In genomic region chr11:18791175-18792065, GRCh38 we compare ENCODE assay signal across 9 cellular contexts. TPM values are rescaled to one million over a fixed set of nuclear protein-coding genes. Genes with fewer than 3 reads are reported as not detected.
DNase-seq lines count a peak whose midpoint lies in the region; ATAC-seq and TF ChIP-seq lines count a peak whose summit lies in the region.
"Had no signal": no experiment of that assay in that cellular context is flagged by ENCODE, and none has a peak within 500 bp of the region (broad histone marks: within the 10 kb centered on the region; RNA-seq: fewer than 3 reads in every experiment).

Gene PTPN5, minus strand, starts transcription at chr11:18791798. Its CDS starts 19,840 bp downstream, at chr11:18771958.

- H3K4me1 ChIP-seq in PC-3 (ENCODE audit: insufficient read depth, low read length) (no peaks in the 10 kb centered on the region), parathyroid adenoma (no peaks in the 10 kb centered on the region)
- H3K4me1 ChIP-seq in CD4-positive, alpha-beta memory T cell (ENCODE audit: insufficient read depth, low read length) = no peaks in the 10 kb centered on the region

- no peak within 1 kb of the TSS for H3K9ac ChIP-seq in PC-3 (ENCODE audit: low read length)
- no peak within 1 kb of the TSS for H3K9ac ChIP-seq in parathyroid adenoma

- no peaks in the 10 kb centered on the region for H4K20me1 ChIP-seq in PC-3 (ENCODE audit: low read length)

- H3K27ac ChIP-seq in PC-3 (ENCODE audit: low read length) = no peak within 1 kb of the TSS
- H3K27ac ChIP-seq in parathyroid adenoma = no peak within 1 kb of the TSS
- no peak within 1 kb of the TSS for H3K27ac ChIP-seq in CD4-positive, alpha-beta memory T cell (ENCODE audit: low read depth, low read length)

- ATAC-seq in PC-3 (peak; percentile 18; the same call in 1 of the 2 replicates), GM19023 (IDR thresholded peaks at IDR 0.05; ENCODE audit: unreplicated experiment) (no peak)

- no peaks in the 10 kb centered on the region for H3K79me2 ChIP-seq in PC-3 (ENCODE audit: low read length)
- H3K79me2 ChIP-seq in parathyroid adenoma = no peaks in the 10 kb centered on the region

- H3K27me3 ChIP-seq in PC-3 (ENCODE audit: low read length) = peaks cover 44% of the 10 kb centered on the region
- no peaks in the 10 kb centered on the region for H3K27me3 ChIP-seq in parathyroid adenoma (ENCODE audit: control insufficient read depth, insufficient read depth, low read length)
- H3K27me3 ChIP-seq in CD4-positive, alpha-beta memory T cell (ENCODE audit: insufficient read depth, low read length) = peaks cover 19% of the 10 kb centered on the region

- TF ChIP-seq CTCF in PC-3 (conservative IDR thresholded peaks at IDR 0.05; ENCODE audit: low read depth, low read length) = no peak
- no peak for TF ChIP-seq CTCF in fibroblast of the aortic adventitia (IDR thresholded peaks at IDR 0.05; ENCODE audit: insufficient read depth, low read length)
- no peak for TF ChIP-seq CTCF in parathyroid adenoma (IDR thresholded peaks at IDR 0.05)

- peak within 1 kb of the TSS; percentile 56 for H3K4me3 ChIP-seq in PC-3 (ENCODE audit: low read length)
- H3K4me3 ChIP-seq in fibroblast of the aortic adventitia (ENCODE audit: low read depth, low read length) = peak within 1 kb of the TSS; percentile 25
- H3K4me3 ChIP-seq in parathyroid adenoma (ENCODE audit: low read depth, low read length) = no peak within 1 kb of the TSS
- H3K4me3 ChIP-seq in CD4-positive, alpha-beta memory T cell (ENCODE audit: low read length in 2 of 2) = no peak within 1 kb of the TSS

- peaks cover 0 to 2% (median 0%) of the 10 kb centered on the region in 8 donors for H3K9me3 Mint-ChIP-seq in CD4-positive, alpha-beta memory T cell
- H3K9me3 Mint-ChIP-seq: HFFc6 had no signal

- H3K36me3 ChIP-seq in PC-3 (ENCODE audit: low read depth, low read length) (no peaks in the 10 kb centered on the region), parathyroid adenoma (ENCODE audit: control insufficient read depth, insufficient read depth, low read length) (no peaks in the 10 kb centered on the region)
- H3K36me3 ChIP-seq in CD4-positive, alpha-beta memory T cell (ENCODE audit: insufficient read depth, low read length) = no peaks in the 10 kb centered on the region

- H3K36me3 Mint-ChIP-seq in CD4-positive, alpha-beta memory T cell = no peaks in the 10 kb centered on the region

- no peak within 1 kb of the TSS for H2AFZ ChIP-seq in PC-3 (ENCODE audit: low read length)
- H2AFZ ChIP-seq in parathyroid adenoma = no peak within 1 kb of the TSS

- H3K27me3 Mint-ChIP-seq in CD4-positive, alpha-beta memory T cell = peaks cover 34 to 48% of the 10 kb centered on the region in 2 donors

- H3K27ac Mint-ChIP-seq in CD4-positive, alpha-beta memory T cell = no peak within 1 kb of the TSS
- H3K27ac Mint-ChIP-seq: HFFc6 had no signal

- H3K4me2 ChIP-seq in PC-3 (ENCODE audit: low read length) (peak within 1 kb of the TSS; percentile 72), parathyroid adenoma (ENCODE audit: low read length) (peak within 1 kb of the TSS; percentile 26)

- H3F3A ChIP-seq in PC-3 (ENCODE audit: low read length, unreplicated experiment) = no peaks in the 10 kb centered on the region

- no peaks in the 10 kb centered on the region for H3K9me2 ChIP-seq in PC-3 (replicated peaks; ENCODE audit: low read length)

- no TSS peak for BruUV-seq in PC-3 (replicated peaks; lab: Mats Ljungman, UMichigan)

- DNase-seq in D341Med (ENCODE audit: low spot score) (peak; percentile 62), PC-3 (no peak), fibroblast of the aortic adventitia (ENCODE audit: low read depth) (no peak), NCI-H1694 treated with DMSO at 0.1 percent for 48 hours (lab: John Stamatoyannopoulos, UW) (no peak)
- no peak for DNase-seq in CD4-positive, alpha-beta memory T cell
- no peak for DNase-seq in activated CD4-positive, alpha-beta T cell treated with anti-CD3 and anti-CD28 coated beads, Interleukin-2, amount 50 U/mL, for 48 hours
- DNase-seq: HFFc6 had no signal

- intact Hi-C loops in PC-3 (cut with micrococcal nuclease) = no loop called here
- intact Hi-C loops in CD4-positive, alpha-beta memory T cell (cut with micrococcal nuclease) = no loop called here

- CTCF ChIA-PET in PC-3 (lab: Charles Lee) = no interaction called here
- CTCF ChIA-PET in CD4-positive, alpha-beta memory T cell (lab: Charles Lee; ENCODE audit: partially characterized antibody) = interaction anchor here (0.6 kb wide), 1 partner anchor 279 kb away, joined by 5 read pairs; no protein-coding TSS in a partner anchor

- POLR2A ChIA-PET in PC-3 (lab: Charles Lee; ENCODE audit: unreplicated experiment) = no interaction called here
- POLR2A ChIA-PET in CD4-positive, alpha-beta memory T cell (lab: Charles Lee; ENCODE audit: partially characterized antibody) = no interaction called here

- no peaks in the 10 kb centered on the region for H3K9me3 ChIP-seq in PC-3 (ENCODE audit: low read length)
- no peaks in the 10 kb centered on the region for H3K9me3 ChIP-seq in parathyroid adenoma (ENCODE audit: control insufficient read depth, low read length)
- no peaks in the 10 kb centered on the region for H3K9me3 ChIP-seq in CD4-positive, alpha-beta memory T cell (ENCODE audit: control insufficient read depth in 1 of 2, low read length in 2 of 2)

- peak within 1 kb of the TSS in 4 of 8 donors; percentile 35 to 72 (median 54) for H3K4me3 Mint-ChIP-seq in CD4-positive, alpha-beta memory T cell
- H3K4me3 Mint-ChIP-seq: HFFc6 had no signal

- H3K4me1 Mint-ChIP-seq in CD4-positive, alpha-beta memory T cell = peaks cover 0 to 10% (median 2%) of the 10 kb centered on the region in 4 donors

RNA-seq across cellular contexts. Expression of gene PTPN5, which starts in this region (rescaled TPM):
- total RNA-seq in PC-3 (2014; rRNA removed) (0.95 and 2.8 TPM in 2 replicates), fibroblast of the aortic adventitia (ENCODE audit: low replicate concordance) (not detected in 2 replicates)
- not detected for total RNA-seq in CD4-positive, alpha-beta memory T cell
- not detected for polyA plus RNA-seq in CD4-positive, alpha-beta memory T cell
- total RNA-seq: HFFc6 had no signal

Comparison
In these comparisons a context has a peak if more than half of its experiments do, and no peak if none do; other contexts are left out.
1. H3K4me3 ChIP-seq: peak in PC-3 (single experiment) and fibroblast of the aortic adventitia (single experiment); none in parathyroid adenoma (single experiment) and CD4-positive, alpha-beta memory T cell (0 of 2).